1 cellular context compared by ENCODE assay signal in genomic region chr7:149125864-149126661, GRCh38.
TF ChIP-seq lines count a peak whose summit lies in the region.

TSS of gene ZNF425 (minus strand) at chr7:149126324. CDS start at chr7:149126213, 111 bp downstream.

TF ChIP-seq in HepG2, 621 proteins besides CTCF, POLR2A, EP300 and RAD21 (continued from another document and continues in another):
- no peak; the same call in 1 of the 2 replicates for TF ChIP-seq CSRNP2 (CRISPR knock-in tag; conservative IDR thresholded peaks at IDR 0.05; ENCODE audit: low read depth)
- no peak for TF ChIP-seq ZNF382 (CRISPR knock-in tag; IDR thresholded peaks at IDR 0.05; ENCODE audit: borderline replicate concordance)
- TF ChIP-seq ZBTB43 (CRISPR knock-in tag; conservative IDR thresholded peaks at IDR 0.05) = peak; percentile 54; the same call in 1 of the 2 replicates
- no peak for TF ChIP-seq TMF1 (CRISPR knock-in tag; IDR thresholded peaks at IDR 0.05; ENCODE audit: low read depth)
- peak; percentile 93 for TF ChIP-seq ELF1 (CRISPR knock-in tag; IDR thresholded peaks at IDR 0.05)
- TF ChIP-seq KLF12 (CRISPR knock-in tag; IDR thresholded peaks at IDR 0.05; ENCODE audit: borderline replicate concordance) = peak; percentile 27
- no peak for TF ChIP-seq MBNL3 (CRISPR knock-in tag; conservative IDR thresholded peaks at IDR 0.05)
- peak; percentile 82; the same call in 1 of the 2 replicates for TF ChIP-seq ZBTB25 (CRISPR knock-in tag; IDR thresholded peaks at IDR 0.05)
- no peak for TF ChIP-seq ZBTB42 (CRISPR knock-in tag; IDR thresholded peaks at IDR 0.05)
- no peak for TF ChIP-seq STAT5B (CRISPR knock-in tag; IDR thresholded peaks at IDR 0.05)
- no peak; a peak in 1 of 4 replicates for TF ChIP-seq REST (IDR thresholded peaks at IDR 0.05; ENCODE audit: borderline replicate concordance in 1 of 2, low read depth in 1 of 2, low read length in 2 of 2)
- no peak for TF ChIP-seq GPN1 (CRISPR knock-in tag; IDR thresholded peaks at IDR 0.05; ENCODE audit: borderline replicate concordance)
- no peak; the same call in 1 of the 2 replicates for TF ChIP-seq ZNF510 (CRISPR knock-in tag; IDR thresholded peaks at IDR 0.05; ENCODE audit: low read depth)
- TF ChIP-seq TEAD2 (CRISPR knock-in tag; IDR thresholded peaks at IDR 0.05) = no peak
- TF ChIP-seq ZNF17 (CRISPR knock-in tag; IDR thresholded peaks at IDR 0.05) = peak; percentile 76; the same call in 1 of the 2 replicates
- peak; percentile 73 for TF ChIP-seq JUN (CRISPR knock-in tag; IDR thresholded peaks at IDR 0.05)
- TF ChIP-seq ARNTL (CRISPR knock-in tag; IDR thresholded peaks at IDR 0.05) = peak; percentile 88
- TF ChIP-seq ZNF280B (CRISPR knock-in tag; IDR thresholded peaks at IDR 0.05; ENCODE audit: borderline replicate concordance) = peak; percentile 4; the same call in 1 of the 2 replicates
- TF ChIP-seq ZBED4 (CRISPR knock-in tag; IDR thresholded peaks at IDR 0.05; ENCODE audit: borderline replicate concordance) = peak; percentile 69; the same call in 1 of the 2 replicates
- TF ChIP-seq ATF7-NPFF (CRISPR knock-in tag; IDR thresholded peaks at IDR 0.05; ENCODE audit: low read depth) = peak; percentile 94
- 0 out of 2 replicates have a peak, but pooled peaks have one; percentile 10 for TF ChIP-seq ZNF234 (CRISPR knock-in tag; conservative IDR thresholded peaks at IDR 0.05)
- TF ChIP-seq THAP7 (CRISPR knock-in tag; IDR thresholded peaks at IDR 0.05) = peak; percentile 58
- no peak for TF ChIP-seq ZFP1 (CRISPR knock-in tag; IDR thresholded peaks at IDR 0.05)
- no peak for TF ChIP-seq RARA (CRISPR knock-in tag; IDR thresholded peaks at IDR 0.05)
- TF ChIP-seq FOXM1 (CRISPR knock-in tag; IDR thresholded peaks at IDR 0.05) = no peak
- TF ChIP-seq SOX13 (IDR thresholded peaks at IDR 0.05) = no peak
- peak; percentile 12 to 45; a peak in 2 of 4 replicates for TF ChIP-seq SOX13 (CRISPR knock-in tag; conservative IDR thresholded peaks at IDR 0.05 in 1 of 2, IDR thresholded peaks at IDR 0.05 in 1 of 2)
- peak; percentile 94 for TF ChIP-seq ZNF468 (CRISPR knock-in tag; IDR thresholded peaks at IDR 0.05)
- TF ChIP-seq MZF1 (CRISPR knock-in tag; IDR thresholded peaks at IDR 0.05; ENCODE audit: borderline replicate concordance) = peak; percentile 30; the same call in 1 of the 2 replicates
- TF ChIP-seq ZSCAN25 (CRISPR knock-in tag; IDR thresholded peaks at IDR 0.05) = no peak; the same call in none of the 2 replicates
- peak; percentile 87; the same call in 1 of the 2 replicates for TF ChIP-seq ZNF160 (CRISPR knock-in tag; IDR thresholded peaks at IDR 0.05)
- TF ChIP-seq ATF7 (IDR thresholded peaks at IDR 0.05) = no peak
- TF ChIP-seq ATF7 (CRISPR knock-in tag; IDR thresholded peaks at IDR 0.05) = peak; percentile 56; the same call in 1 of the 2 replicates
- peak; percentile 38; the same call in 1 of the 2 replicates for TF ChIP-seq NFE2 (CRISPR knock-in tag; IDR thresholded peaks at IDR 0.05)
- no peak for TF ChIP-seq ARID2 (CRISPR knock-in tag; IDR thresholded peaks at IDR 0.05; ENCODE audit: borderline replicate concordance)
- TF ChIP-seq ZNF18 (CRISPR knock-in tag; IDR thresholded peaks at IDR 0.05; ENCODE audit: insufficient replicate concordance) = peak; percentile 85
- TF ChIP-seq ZNF329 (CRISPR knock-in tag; IDR thresholded peaks at IDR 0.05; ENCODE audit: low read depth) = no peak; the same call in 1 of the 2 replicates
- peak; percentile 63; the same call in 1 of the 2 replicates for TF ChIP-seq TIGD3 (CRISPR knock-in tag; IDR thresholded peaks at IDR 0.05; ENCODE audit: borderline replicate concordance)
- peak; percentile 94 for TF ChIP-seq CBX1 (IDR thresholded peaks at IDR 0.05; ENCODE audit: low read depth)
- TF ChIP-seq SMAD9 (CRISPR knock-in tag; IDR thresholded peaks at IDR 0.05) = no peak; the same call in 1 of the 2 replicates
- peak; percentile 79; the same call in 1 of the 2 replicates for TF ChIP-seq ZNF672 (CRISPR knock-in tag; IDR thresholded peaks at IDR 0.05)
- TF ChIP-seq ZEB1 (IDR thresholded peaks at IDR 0.05; ENCODE audit: insufficient replicate concordance, low read depth) = peak; percentile 58
- TF ChIP-seq ZFYVE20 (CRISPR knock-in tag; IDR thresholded peaks at IDR 0.05; ENCODE audit: borderline replicate concordance, low read depth) = 0 out of 2 replicates have a peak, but pooled peaks have one; percentile 55
- no peak for TF ChIP-seq ZNF580 (CRISPR knock-in tag; IDR thresholded peaks at IDR 0.05; ENCODE audit: borderline replicate concordance, low read depth)
- no peak; the same call in 1 of the 2 replicates for TF ChIP-seq FOXJ3 (CRISPR knock-in tag; IDR thresholded peaks at IDR 0.05; ENCODE audit: borderline replicate concordance)
- peak; percentile 62 for TF ChIP-seq MXD4 (CRISPR knock-in tag; IDR thresholded peaks at IDR 0.05)
